ENCODE assay signal across 26 cellular contexts in genomic region chr12:126510630-126511029, GRCh38.
"Had no signal": no experiment of that assay in that cellular context is flagged by ENCODE, and none has a peak within 500 bp of the region (broad histone marks: within the 10 kb centered on the region; RNA-seq: fewer than 3 reads in every experiment).

No MANE protein-coding gene starts in this region.

- DNase-seq: colonic mucosa; cortex of kidney; effector CD8-positive, alpha-beta T cell; effector memory CD8-positive, alpha-beta T cell; endodermal cell; erythroblast; esophagus squamous epithelium; foreskin fibroblast; foreskin melanocyte; gastrocnemius medialis; glutamatergic neuron; head of caudate nucleus; heart right ventricle; hippocampal formation; left cardiac atrium; left lung; left ventricle myocardium superior; lower lobe of right lung; mesenchymal stem cell; midbrain; naive thymus-derived CD4-positive, alpha-beta T cell had no signal

- FAIRE-seq: endometrium, islet of Langerhans, keratinocyte had no signal

- H3K27me3 ChIP-seq: colonic mucosa, esophagus squamous epithelium, gastrocnemius medialis, heart right ventricle, left lung had no signal

- ATAC-seq: effector memory CD8-positive, alpha-beta T cell; esophagus mucosa; gastrocnemius medialis; heart right ventricle; left cardiac atrium; left lung; left ventricle myocardium superior; lower lobe of right lung; naive thymus-derived CD4-positive, alpha-beta T cell had no signal

- H3K27ac ChIP-seq: colonic mucosa, epithelial cell of prostate, esophagus squamous epithelium, gastrocnemius medialis, heart right ventricle, left lung, lower lobe of right lung had no signal

- H3K36me3 ChIP-seq: colonic mucosa, esophagus squamous epithelium, gastrocnemius medialis, heart right ventricle, left lung, lower lobe of right lung had no signal

- H3K9me3 ChIP-seq: colonic mucosa, esophagus squamous epithelium, gastrocnemius medialis, lower lobe of right lung had no signal

- H3K4me3 ChIP-seq: colonic mucosa, esophagus squamous epithelium, gastrocnemius medialis, heart right ventricle, left lung, lower lobe of right lung had no signal

- H3K4me1 ChIP-seq: colonic mucosa, gastrocnemius medialis, heart right ventricle, left lung, lower lobe of right lung had no signal
